In genomic region chr22:46454910-46455269, GRCh38 we compare ENCODE assay signal across 18 cellular contexts.
DNase-seq lines count a peak whose midpoint lies in the region; ATAC-seq, FAIRE-seq and TF ChIP-seq lines count a peak whose summit lies in the region.
"Had no signal": no experiment of that assay in that cellular context is flagged by ENCODE, and none has a peak within 500 bp of the region (broad histone marks: within the 10 kb centered on the region; RNA-seq: fewer than 3 reads in every experiment).

No MANE protein-coding gene starts in this region.

- WGBS in A549 (ENCODE audit: missing lambda C conversion rate): 22% methylated on average over 10 of the region's 10 CpGs

- no peak for TF ChIP-seq RAD21 in A549 (conservative IDR thresholded peaks at IDR 0.05 in 1 of 2, IDR thresholded peaks at IDR 0.05 in 1 of 2)

- TF ChIP-seq POLR2A in A549 (IDR thresholded peaks at IDR 0.05; ENCODE audit: low read length): no peak

- peaks cover 30% of the 10 kb centered on the region for H3K4me1 ChIP-seq in A549
- H3K4me1 ChIP-seq in HUES48 (ENCODE audit: control insufficient read depth, insufficient read depth, low read length): no peaks in the 10 kb centered on the region

- FAIRE-seq in A549 (lab: Jason Lieb, UNC): no peak

- H3K27me3 ChIP-seq in HUES48 (ENCODE audit: control insufficient read depth, insufficient read depth, low read length) (no peaks in the 10 kb centered on the region), WERI-Rb-1 (ENCODE audit: insufficient read depth, low read depth, severe bottlenecking) (no peaks in the 10 kb centered on the region)
- H3K27me3 ChIP-seq: cardiac muscle cell had no signal

- TF ChIP-seq CTCF in A549 (IDR thresholded peaks at IDR 0.05): no peak
- TF ChIP-seq CTCF in WERI-Rb-1 (IDR thresholded peaks at IDR 0.05; ENCODE audit: low read depth, low read length): no peak

- DNase-seq in A549 (ENCODE audit: low read depth in 1 of 2, low spot score in 1 of 2) (peak; percentile 40 to 41), WERI-Rb-1 (peak; percentile 35), islet precursor cell (peak; percentile 92), SHP77 treated with DMSO at 0.1 percent for 48 hours (lab: John Stamatoyannopoulos, UW) (no peak)
- DNase-seq: activated CD8-positive, alpha-beta T cell treated with anti-CD3 and anti-CD28 coated beads for 36 hours; activated naive CD8-positive, alpha-beta T cell treated with anti-CD3 and anti-CD28 coated beads for 36 hours; activated T-cell treated with anti-CD3 and anti-CD28 coated beads, Interleukin-2, amount 50 U/mL, for 72 hours; CD8-positive, alpha-beta memory T cell; effector CD4-positive, alpha-beta T cell; left ventricle myocardium superior; NCI-H1436 treated with DMSO at 0.1 percent for 48 hours; stimulated activated CD4-positive, alpha-beta T cell treated with anti-CD3 and anti-CD28 coated beads, Interleukin-12 subunit alpha, Interleukin-12 subunit beta, amount 100 ng/mL, for 4 hours had no signal

- POLR2A ChIA-PET in A549 (lab: Yijun Ruan, JAX): no interaction called here

- H3K36me3 ChIP-seq in HUES48 (ENCODE audit: control insufficient read depth, insufficient read depth, low read length) (no peaks in the 10 kb centered on the region), WERI-Rb-1 (no peaks in the 10 kb centered on the region)
- H3K36me3 ChIP-seq: cardiac muscle cell had no signal

- TF ChIP-seq EP300 in A549 (IDR thresholded peaks at IDR 0.05): no peak

- CTCF ChIA-PET in A549 (lab: Yijun Ruan, JAX): interaction anchor here (0.8 kb wide), 2 partner anchors 79 to 88 kb away, joined by 3 read pairs; no protein-coding TSS in a partner anchor

- H3K4me3 ChIP-seq in A549 (no peak overlapping the region), HUES48 (ENCODE audit: low read depth, low read length) (no peak overlapping the region), WERI-Rb-1 (ENCODE audit: low read depth, low read length) (no peak overlapping the region)
- H3K4me3 ChIP-seq: cardiac muscle cell, SK-N-MC had no signal

- no peak overlapping the region for H3K9ac ChIP-seq in HUES48 (ENCODE audit: low read depth, low read length)

- peak; percentile 87 to 88 for ATAC-seq in A549
- ATAC-seq in GM18519 (IDR thresholded peaks at IDR 0.05; ENCODE audit: low FRiP score, unreplicated experiment): no peak
- no peak for ATAC-seq in HG03469 (IDR thresholded peaks at IDR 0.05; ENCODE audit: unreplicated experiment)
- ATAC-seq in HG03039 (IDR thresholded peaks at IDR 0.05; ENCODE audit: unreplicated experiment): no peak
- ATAC-seq: activated CD8-positive, alpha-beta T cell treated with anti-CD3 and anti-CD28 coated beads for 36 hours; activated T-cell treated with anti-CD3 and anti-CD28 coated beads, Interleukin-2, amount 50 U/mL, for 72 hours; left ventricle myocardium superior had no signal

- H3K9me3 ChIP-seq in A549: no peaks in the 10 kb centered on the region
- H3K9me3 ChIP-seq in HUES48 (ENCODE audit: control insufficient read depth, insufficient read depth, low read length): no peaks in the 10 kb centered on the region
- H3K9me3 ChIP-seq in WERI-Rb-1 (ENCODE audit: severe bottlenecking): no peaks in the 10 kb centered on the region

- H3K27ac ChIP-seq in A549: peak overlapping the region; percentile 41 to 73; a peak in 4 of 6 replicates
- peak overlapping the region; percentile 40 for H3K27ac ChIP-seq in HUES48 (ENCODE audit: low read depth, low read length)
- H3K27ac ChIP-seq in WERI-Rb-1: no peak overlapping the region
- H3K27ac ChIP-seq: cardiac muscle cell, SK-N-MC had no signal

- peak overlapping the region; percentile 16; the same call in 2 of the 3 replicates for H3K4me2 ChIP-seq in A549

TF ChIP-seq in A549, 52 proteins besides CTCF, POLR2A, EP300 and RAD21:
- no peak for TF ChIP-seq KDM1A (IDR thresholded peaks at IDR 0.05; ENCODE audit: low read depth)
- TF ChIP-seq FOSL2 (IDR thresholded peaks at IDR 0.05): no peak
- TF ChIP-seq FOSL2 (CRISPR knock-in tag; IDR thresholded peaks at IDR 0.05): peak; percentile 46; the same call in 1 of the 2 replicates
- TF ChIP-seq MAX (IDR thresholded peaks at IDR 0.05): 0 out of 2 replicates have a peak, but pooled peaks have one; percentile 14

Comparison
In these comparisons a context has a peak if more than half of its experiments do, and no peak if none do; other contexts are left out.
1. ATAC-seq: peak in A549 (2 of 2); none in GM18519 (single experiment), HG03469 (single experiment) and HG03039 (single experiment).